In genomic region chr1:42922687-42923366, GRCh38 we compare ENCODE assay signal across 8 cellular contexts. TPM values are rescaled to one million over a fixed set of nuclear protein-coding genes. Genes with fewer than 3 reads are reported as not detected.
DNase-seq lines count a peak whose midpoint lies in the region; ATAC-seq and TF ChIP-seq lines count a peak whose summit lies in the region.

No MANE protein-coding gene starts in this region.

- no peak overlapping the region for H3K4me3 ChIP-seq in coronary artery

- H3K27ac ChIP-seq in coronary artery, result no peak overlapping the region

- TF ChIP-seq CTCF in coronary artery (IDR thresholded peaks at IDR 0.05), result peak; percentile 50

- DNase-seq in D341Med (ENCODE audit: low spot score), result peak; percentile 73
- peak; percentile 87 for DNase-seq in H4 (ENCODE audit: low spot score)
- DNase-seq in NCI-H2029 treated with DMSO at 0.1 percent for 48 hours (lab: John Stamatoyannopoulos, UW), result peak; percentile 79
- DNase-seq in T-helper 22 cell (ENCODE audit: low read depth), result peak; percentile 22
- DNase-seq in coronary artery (ENCODE audit: low spot score), result peak; percentile 74
- DNase-seq in left lobe of liver (ENCODE audit: low spot score), result peak; percentile 51
- peak; percentile 20 to 70 (median 36) for DNase-seq in stimulated activated naive CD4-positive, alpha-beta T cell (lab: John Stamatoyannopoulos, UW)

- ATAC-seq in left lobe of liver (peak; percentile 78), HG03025 (IDR thresholded peaks at IDR 0.05; ENCODE audit: low FRiP score, unreplicated experiment) (no peak)

RNA-seq across cellular contexts. Expression of gene SLC2A1, which starts 35.8 kb away (rescaled TPM):
- 372 and 398 TPM in 2 replicates for total RNA-seq in H4 (2014; rRNA removed; shearing (Covaris generic))
- 9.5 TPM for total RNA-seq in left lobe of liver

Comparison
In these comparisons a context has a peak if more than half of its experiments do, and no peak if none do; other contexts are left out.
1. DNase-seq: peak in every context shown above with its lines; median percentile 87 in H4; 79 in NCI-H2029 treated with DMSO at 0.1 percent for 48 hours; 74 in coronary artery; 73 in D341Med; 51 in left lobe of liver; 36 in stimulated activated naive CD4-positive, alpha-beta T cell; 22 in T-helper 22 cell.
2. RNA of gene SLC2A1, which starts 35.8 kb away (total RNA-seq): 372 to 398 TPM in H4; 9.5 TPM in left lobe of liver (single experiment); every median in the first group is over 10 times any median in the second.